Comparison of ENCODE assay signal across 1 cellular context in genomic region chr3:42070089-42070885, GRCh38.
TF ChIP-seq lines count a peak whose summit lies in the region.

No MANE protein-coding gene starts in this region.

TF ChIP-seq in HepG2, 621 proteins besides CTCF, POLR2A, EP300 and RAD21 (continued from another document):
- TF ChIP-seq ARID5B (CRISPR knock-in tag; IDR thresholded peaks at IDR 0.05) (no peak), ZBTB33 (CRISPR knock-in tag; IDR thresholded peaks at IDR 0.05) (peak; percentile 47; the same call in 1 of the 2 replicates)
